ENCODE assay signal across 8 cellular contexts in genomic region chr5:132963175-132964104, GRCh38. TPM values are rescaled to one million over a fixed set of nuclear protein-coding genes. Genes with fewer than 3 reads are reported as not detected.
DNase-seq lines count a peak whose midpoint lies in the region; ATAC-seq and TF ChIP-seq lines count a peak whose summit lies in the region.

TSS of gene AFF4 (minus strand) at chr5:132963634. CDS start at chr5:132937189, 26,445 bp downstream.

- H3K9ac ChIP-seq in adipocyte (ENCODE audit: low read length) = peak within 1 kb of the TSS; percentile 99

- no peaks in the 10 kb centered on the region for H3K9me3 ChIP-seq in adipocyte (ENCODE audit: control insufficient read depth, low read length)

- DNase-seq in GM10266 (ENCODE audit: extremely low spot score) (peak; percentile 97), NCI-H1092 (lab: John Stamatoyannopoulos, UW) (peak; percentile 86), SW480 (ENCODE audit: low spot score) (peak; percentile 97), adipocyte (ENCODE audit: low read depth) (peak; percentile 98), cardiac septum (ENCODE audit: low spot score) (peak; percentile 99), pons (ENCODE audit: low spot score) (peak; percentile 95), type B pancreatic cell (ENCODE audit: extremely low spot score, unreplicated experiment) (peak; percentile 96)

- H3K4me3 Mint-ChIP-seq in type B pancreatic cell = peak within 1 kb of the TSS; percentile 97

- H3K36me3 ChIP-seq in adipocyte (ENCODE audit: control insufficient read depth, insufficient read depth, low read length, severe bottlenecking) = no peaks in the 10 kb centered on the region

- peak within 1 kb of the TSS; percentile 98 for H3K27ac Mint-ChIP-seq in type B pancreatic cell

- TF ChIP-seq CTCF in GM10266 (IDR thresholded peaks at IDR 0.05; ENCODE audit: control insufficient read depth, insufficient read depth, low read depth, missing control alignments) (no peak), type B pancreatic cell (conservative IDR thresholded peaks at IDR 0.05) (no peak)

- ATAC-seq in HG02588 (IDR thresholded peaks at IDR 0.05; ENCODE audit: unreplicated experiment) = peak; percentile 92

- intact Hi-C loops in cardiac septum (cut with DNase I) = loop anchor here (1.0 to 5.0 kb wide), 4 partner anchors 63 to 136 kb away; partner anchors contain the start of genes GDF9, UQCRQ and ZCCHC10

- H3K4me1 Mint-ChIP-seq in type B pancreatic cell (ENCODE audit: unreplicated experiment) = peaks cover 7% of the 10 kb centered on the region

- peaks cover 22% of the 10 kb centered on the region for H3K36me3 Mint-ChIP-seq in type B pancreatic cell

- H3K4me1 ChIP-seq in adipocyte (ENCODE audit: control insufficient read depth, insufficient read depth, low read length) = peaks cover 20% of the 10 kb centered on the region

- H3K9me3 Mint-ChIP-seq in type B pancreatic cell = no peaks in the 10 kb centered on the region

- H3K4me3 ChIP-seq in adipocyte (ENCODE audit: low read length) = peak within 1 kb of the TSS; percentile 94

- H3K27me3 Mint-ChIP-seq in type B pancreatic cell = no peaks in the 10 kb centered on the region

- no peaks in the 10 kb centered on the region for H3K27me3 ChIP-seq in adipocyte (replicated peaks; ENCODE audit: control insufficient read depth, insufficient read depth, low read length)

RNA-seq across cellular contexts. Expression of gene AFF4, which starts in this region (rescaled TPM):
- 59.1 TPM for total RNA-seq in cardiac septum
- total RNA-seq in type B pancreatic cell (ENCODE audit: low replicate concordance) = 69.9 and 78.1 TPM in 2 replicates

Comparison
In these comparisons a context has a peak if more than half of its experiments do, and no peak if none do; other contexts are left out.
1. Peak in every context shown above with its lines: DNase-seq, ATAC-seq and H3K4me3 ChIP-seq.